Comparison of ENCODE assay signal across 25 cellular contexts in the genomic region with DNA sequence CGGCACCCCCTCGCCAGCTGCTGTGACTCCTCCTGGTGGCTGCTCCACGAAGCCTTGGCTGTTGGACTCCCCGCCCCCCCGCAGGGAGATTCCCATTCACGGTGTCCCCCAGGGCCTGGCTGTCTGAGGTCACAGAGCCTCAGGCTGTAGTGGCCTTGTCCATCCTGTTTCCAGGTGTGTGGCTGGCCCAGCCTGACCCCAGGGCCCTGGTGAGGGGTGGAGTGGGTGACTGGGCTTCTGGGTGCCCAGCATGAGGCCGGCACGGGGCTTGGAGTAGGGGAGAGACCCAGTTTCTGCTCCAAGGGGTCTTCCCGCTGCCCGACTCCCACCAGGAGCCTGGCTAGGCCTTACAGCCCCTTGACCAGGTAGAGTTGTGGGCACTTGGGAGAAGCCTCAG. TPM values are rescaled to one million over a fixed set of nuclear protein-coding genes. Genes with fewer than 3 reads are reported as not detected.
"Had no signal": no experiment of that assay in that cellular context is flagged by ENCODE, and none has a peak within 500 bp of the region (broad histone marks: within the 10 kb centered on the region; RNA-seq: fewer than 3 reads in every experiment).

No MANE protein-coding gene starts in this region.

- H3K4me3 ChIP-seq: coronary artery, esophagus muscularis mucosa, gastroesophageal sphincter, lower lobe of right lung, pancreas, thoracic aorta, tibial nerve, upper lobe of left lung had no signal

- FAIRE-seq: endothelial cell of umbilical vein, keratinocyte, pancreas, urothelium cell line had no signal

- H3K27me3 ChIP-seq: esophagus muscularis mucosa, foreskin keratinocyte, pancreas, tibial nerve, upper lobe of left lung had no signal

- H3K9me3 ChIP-seq: esophagus muscularis mucosa, gastroesophageal sphincter, lower lobe of right lung, pancreas, thoracic aorta, tibial nerve, upper lobe of left lung had no signal

- ATAC-seq: foreskin keratinocyte; gastroesophageal sphincter; left ventricle myocardium superior; lower lobe of right lung; naive thymus-derived CD8-positive, alpha-beta T cell; pancreas; sciatic nerve had no signal

- H3K4me1 ChIP-seq: esophagus muscularis mucosa, foreskin keratinocyte, gastroesophageal sphincter, lower lobe of right lung, pancreas, tibial nerve, upper lobe of left lung had no signal

- DNase-seq: dermis blood vessel endothelial cell; effector memory CD4-positive, alpha-beta T cell; foreskin keratinocyte; hypothalamus; immature natural killer cell; left ventricle myocardium superior; lower lobe of right lung; naive thymus-derived CD8-positive, alpha-beta T cell; nephron progenitor cell; nucleus accumbens; retina; stimulated activated CD4-positive, alpha-beta T cell treated with anti-CD3 and anti-CD28 coated beads, Interleukin-4, amount 100 ng/mL, for 4 hours; stimulated activated naive B cell treated with anti-CD40 and anti-IgM and Interleukin-4, amounts not matched to agents 10 μg/mL and 1 μg/mL and 100 μg/mL, for 72 hours had no signal

- H3K27ac ChIP-seq: coronary artery, esophagus muscularis mucosa, foreskin keratinocyte, gastroesophageal sphincter, lower lobe of right lung, pancreas, thoracic aorta, tibial nerve, upper lobe of left lung had no signal

RNA-seq across cellular contexts. Expression of gene PRSS27, which starts 10.4 kb away (rescaled TPM):
- total RNA-seq: skeletal muscle tissue had no signal
